17 cellular contexts compared by ENCODE assay signal in genomic region chr3:156416846-156417581, GRCh38.
DNase-seq lines count a peak whose midpoint lies in the region; ATAC-seq, FAIRE-seq and TF ChIP-seq lines count a peak whose summit lies in the region.
"Had no signal": no experiment of that assay in that cellular context is flagged by ENCODE, and none has a peak within 500 bp of the region (broad histone marks: within the 10 kb centered on the region; RNA-seq: fewer than 3 reads in every experiment).

No MANE protein-coding gene starts in this region.

- no peaks in the 10 kb centered on the region for H3K4me1 ChIP-seq in HAP-1
- H3K4me1 ChIP-seq: body of pancreas had no signal

- ATAC-seq in HG03354 (IDR thresholded peaks at IDR 0.05; ENCODE audit: poor library complexity, severe bottlenecking, unreplicated experiment) (peak; percentile 46), GM18873 (IDR thresholded peaks at IDR 0.05; ENCODE audit: low FRiP score, unreplicated experiment) (no peak)
- ATAC-seq: body of pancreas, gastroesophageal sphincter, WTC11 had no signal

- H3K27me3 ChIP-seq in HAP-1 (ENCODE audit: low read depth) = peaks cover 13% of the 10 kb centered on the region
- H3K27me3 ChIP-seq: body of pancreas, gastroesophageal sphincter had no signal

- no peaks in the 10 kb centered on the region for H3K9me3 ChIP-seq in HAP-1
- H3K9me3 ChIP-seq: body of pancreas, gastroesophageal sphincter had no signal

- in situ Hi-C loops in HAP-1 (cut with MboI; ENCODE audit: low sequenced_read_pairs) = no loop called here

- H3K36me3 ChIP-seq in HAP-1 (replicated peaks) = no peaks in the 10 kb centered on the region
- H3K36me3 ChIP-seq: gastroesophageal sphincter had no signal

- FAIRE-seq in D721Med (lab: Jason Lieb, UNC) = peak; percentile 66

- TF ChIP-seq CTCF in D721Med (IDR thresholded peaks at IDR 0.05; ENCODE audit: insufficient read depth, missing control alignments) = no peak

- DNase-seq in D721Med (ENCODE audit: insufficient read length, low spot score) (no peak), SW480 (ENCODE audit: low spot score) (peak; percentile 65), iris pigment epithelial cell (ENCODE audit: low read depth) (peak; percentile 4), superior temporal gyrus (ENCODE audit: extremely low spot score) (no peak), KG1 (lab: John Stamatoyannopoulos, UW) (no peak), HAP-1 (ENCODE audit: low spot score in 2 of 2) (no peak)
- DNase-seq: activated CD8-positive, alpha-beta memory T cell treated with anti-CD3 and anti-CD28 coated beads for 24 hours; activated gamma-delta T cell treated with Interleukin-2 at 50 U/mL for 16 hours; body of pancreas; effector CD4-positive, alpha-beta T cell; islet precursor cell; occipital lobe; SW 1271 had no signal

- no peak overlapping the region for H3K4me3 ChIP-seq in HAP-1
- H3K4me3 ChIP-seq: body of pancreas, gastroesophageal sphincter had no signal

Comparison
In these comparisons a context has a peak if more than half of its experiments do, and no peak if none do; other contexts are left out.
1. DNase-seq: peak in SW480 (single experiment) and iris pigment epithelial cell (single experiment); none in D721Med (single experiment), superior temporal gyrus (single experiment), KG1 (single experiment) and HAP-1 (0 of 2).